16 cellular contexts compared by ENCODE assay signal in genomic region chr9:107261106-107261505, GRCh38. TPM values are rescaled to one million over a fixed set of nuclear protein-coding genes. Genes with fewer than 3 reads are reported as not detected.
A peak's percentile ranks its signal among the peaks of the same experiment; 100 is the strongest.
DNase-seq lines count a peak whose midpoint lies in the region; ATAC-seq and TF ChIP-seq lines count a peak whose summit lies in the region.
"Had no signal": no experiment of that assay in that cellular context is flagged by ENCODE, and none has a peak within 500 bp of the region (broad histone marks: within the 10 kb centered on the region; RNA-seq: fewer than 3 reads in every experiment).

No MANE protein-coding gene starts in this region.

- ATAC-seq in GM21360 (IDR thresholded peaks at IDR 0.05; ENCODE audit: unreplicated experiment): peak; percentile 2
- ATAC-seq in HG03432 (IDR thresholded peaks at IDR 0.05; ENCODE audit: unreplicated experiment): peak; percentile 27
- no peak for ATAC-seq in heart right ventricle
- ATAC-seq in aorta (ENCODE audit: low FRiP score): no peak
- ATAC-seq: activated T-helper 17 cell treated with anti-CD3 and anti-CD28 coated beads, Interleukin-2, amount 50 U/mL, for 72 hours; right cardiac atrium had no signal

- H3K4me3 ChIP-seq in fibroblast of lung (replicated peaks in 1 of 4; ENCODE audit: control extremely low read depth in 1 of 4, insufficient read depth in 1 of 4, low read depth in 3 of 4, low read length in 4 of 4) (no peak overlapping the region), subcutaneous abdominal adipose tissue (ENCODE audit: low read depth in 1 of 5, low read length in 5 of 5) (no peak overlapping the region), heart right ventricle (no peak overlapping the region), aorta (ENCODE audit: low read length in 2 of 2) (no peak overlapping the region)
- H3K4me3 ChIP-seq: suprapubic skin had no signal

- no peaks in the 10 kb centered on the region for H3K36me3 ChIP-seq in fibroblast of lung (ENCODE audit: control insufficient read depth, insufficient read depth, low read length)
- H3K36me3 ChIP-seq in subcutaneous abdominal adipose tissue (ENCODE audit: control insufficient read depth in 5 of 5, insufficient read depth in 5 of 5, low read length in 5 of 5): no peaks in the 10 kb centered on the region
- H3K36me3 ChIP-seq in heart right ventricle: no peaks in the 10 kb centered on the region
- H3K36me3 ChIP-seq in aorta (ENCODE audit: control insufficient read depth in 1 of 2, insufficient read depth in 2 of 2, low read length in 1 of 2): no peaks in the 10 kb centered on the region
- H3K36me3 ChIP-seq: suprapubic skin, WERI-Rb-1 had no signal

- H3K79me2 ChIP-seq in fibroblast of lung (ENCODE audit: control insufficient read depth, insufficient read depth, low read length): no peaks in the 10 kb centered on the region

- H3K9ac ChIP-seq in fibroblast of lung (ENCODE audit: insufficient read depth, low read length) (no peak overlapping the region), subcutaneous abdominal adipose tissue (ENCODE audit: low read length in 5 of 5) (no peak overlapping the region)

- H3K27me3 ChIP-seq in fibroblast of lung (ENCODE audit: control insufficient read depth, insufficient read depth, low read length) (no peaks in the 10 kb centered on the region), subcutaneous abdominal adipose tissue (ENCODE audit: control insufficient read depth in 5 of 5, insufficient read depth in 4 of 5, low read length in 5 of 5) (no peaks in the 10 kb centered on the region), heart right ventricle (no peaks in the 10 kb centered on the region), aorta (ENCODE audit: control insufficient read depth in 1 of 2, insufficient read depth in 2 of 2, low read length in 1 of 2) (no peaks in the 10 kb centered on the region)
- H3K27me3 ChIP-seq: suprapubic skin had no signal

- DNase-seq in fibroblast of lung (ENCODE audit: low read depth in 2 of 2) (no peak), NCI-H2029 (lab: John Stamatoyannopoulos, UW) (no peak), heart right ventricle (no peak), aorta (no peak)
- DNase-seq: CD4-positive, CD25-positive, alpha-beta regulatory T cell; central memory CD4-positive, alpha-beta T cell; DND-41; NCI-H748 treated with DMSO at 0.1 percent for 48 hours; right cardiac atrium; stimulated activated CD4-positive, alpha-beta T cell treated with anti-CD3 and anti-CD28 coated beads, Interleukin-1b, Interleukin-23, amount 100 ng/mL, for 48 hours; WERI-Rb-1 had no signal

- intact Hi-C loops in heart right ventricle (cut with DNase I): no loop called here
- intact Hi-C loops in aorta (cut with DNase I): no loop called here

- no peak overlapping the region for H3K4me2 ChIP-seq in fibroblast of lung (ENCODE audit: extremely low read depth, insufficient read depth, low read length)

- H4K20me1 ChIP-seq in fibroblast of lung (ENCODE audit: control insufficient read depth, extremely low read depth, insufficient read depth, low read length): no peaks in the 10 kb centered on the region

- no peak overlapping the region for H3K27ac ChIP-seq in fibroblast of lung (ENCODE audit: insufficient read depth, low read length)
- peak overlapping the region; percentile 43 for H3K27ac ChIP-seq in subcutaneous abdominal adipose tissue (ENCODE audit: low read depth, low read length)
- no peak overlapping the region for H3K27ac ChIP-seq in heart right ventricle
- no peak overlapping the region for H3K27ac ChIP-seq in aorta (ENCODE audit: low read depth in 1 of 2, low read length in 2 of 2)
- H3K27ac ChIP-seq: suprapubic skin, WERI-Rb-1 had no signal

- TF ChIP-seq CTCF in fibroblast of lung (conservative IDR thresholded peaks at IDR 0.05 in 1 of 2, IDR thresholded peaks at IDR 0.05 in 1 of 2; ENCODE audit: low read depth in 1 of 2, low read length in 2 of 2): no peak
- no peak for TF ChIP-seq CTCF in heart right ventricle (IDR thresholded peaks at IDR 0.05)

- peak overlapping the region; percentile 54 for H2AFZ ChIP-seq in fibroblast of lung (ENCODE audit: low read length)

- H3K9me3 ChIP-seq in fibroblast of lung (ENCODE audit: control insufficient read depth, insufficient read depth, low read depth, low read length) (no peaks in the 10 kb centered on the region), subcutaneous abdominal adipose tissue (ENCODE audit: control insufficient read depth in 5 of 5, low read length in 5 of 5) (peaks cover 2 to 9% (median 4%) of the 10 kb centered on the region in 5 donors), heart right ventricle (peaks cover 0 to 17% (median 5%) of the 10 kb centered on the region in 11 donors), aorta (ENCODE audit: control insufficient read depth, low read length) (no peaks in the 10 kb centered on the region)
- H3K9me3 ChIP-seq: suprapubic skin had no signal

- H3K4me1 ChIP-seq in fibroblast of lung (ENCODE audit: control insufficient read depth, extremely low read depth, insufficient read depth, low read length): no peaks in the 10 kb centered on the region
- peaks cover 0 to 13% (median 11%) of the 10 kb centered on the region in 5 donors for H3K4me1 ChIP-seq in subcutaneous abdominal adipose tissue (ENCODE audit: control insufficient read depth in 5 of 5, insufficient read depth in 5 of 5, low read length in 5 of 5)
- H3K4me1 ChIP-seq in heart right ventricle: no peaks in the 10 kb centered on the region
- H3K4me1 ChIP-seq in aorta (ENCODE audit: control insufficient read depth in 1 of 2, insufficient read depth in 2 of 2, low read length in 2 of 2): no peaks in the 10 kb centered on the region
- H3K4me1 ChIP-seq: suprapubic skin had no signal

- WGBS in heart right ventricle, 2 donors: 81 to 83% methylated on average over 5 of the region's 5 CpGs
- WGBS in aorta, 2 donors: 54 to 57% methylated on average over 5 of the region's 5 CpGs

RNA-seq across cellular contexts. Expression of gene RAD23B, which starts 22.0 kb away (rescaled TPM):
- total RNA-seq in fibroblast of lung (101 and 156 TPM in 2 replicates), heart right ventricle (100 to 1,000 TPM in 7 of 10 donors, 10 to 100 TPM in 3; 85.5 to 122 (median 106) TPM), aorta (10 to 100 TPM; 74.2 to 78.4 TPM)
- polyA plus RNA-seq in fibroblast of lung (356 and 607 TPM in 2 replicates), heart right ventricle (10 to 100 TPM; 41.7 to 57.1 TPM), aorta (10 to 100 TPM; 28.2 to 44.0 TPM)
- 168 and 353 TPM in 2 replicates for polyA plus RNA-seq in fibroblast of lung (2012)
- polyA minus RNA-seq in fibroblast of lung (ENCODE audit: low replicate concordance): 115 and 121 TPM in 2 replicates

Comparison
In these comparisons a context has a peak if more than half of its experiments do, and no peak if none do; other contexts are left out.
1. ATAC-seq: peak in GM21360 (single experiment) and HG03432 (single experiment); none in heart right ventricle (0 of 8) and aorta (single experiment).